26 cellular contexts compared by ENCODE assay signal in the genomic region with DNA sequence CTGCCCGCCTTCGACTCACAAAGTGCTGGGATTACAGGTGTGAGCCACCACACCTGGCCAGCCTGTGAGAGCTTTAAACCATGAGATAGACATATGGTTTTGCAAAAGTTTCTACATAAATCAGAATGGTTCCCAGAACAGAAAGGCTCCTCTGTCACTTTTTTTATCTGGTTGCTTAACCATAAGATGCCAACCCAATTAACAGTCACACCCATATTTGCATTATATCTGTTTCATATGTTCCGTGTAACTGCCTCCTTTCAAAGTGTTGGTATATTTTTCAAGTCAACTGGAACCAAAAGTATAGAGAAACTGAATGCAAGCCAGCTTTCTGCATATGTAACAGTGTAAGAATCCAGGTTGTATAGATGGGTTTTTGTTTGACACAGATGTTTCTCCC.
"Had no signal": no experiment of that assay in that cellular context is flagged by ENCODE, and none has a peak within 500 bp of the region (broad histone marks: within the 10 kb centered on the region; RNA-seq: fewer than 3 reads in every experiment).

No MANE protein-coding gene starts in this region.

- H3K27me3 ChIP-seq: ascending aorta, cardiac muscle cell, Peyer's patch, SJSA1 had no signal

- H3K4me2 ChIP-seq: SK-N-SH had no signal

- H3K9me2 ChIP-seq: SK-N-SH had no signal

- DNase-seq: activated CD4-positive, alpha-beta T cell treated with anti-CD3 and anti-CD28 coated beads for 36 hours; activated CD4-positive, alpha-beta T cell treated with anti-CD3 and anti-CD28 coated beads, Interleukin-2, amount 10 ng/mL, durations not matched to agents 7 days and 5 days; activated CD4-positive, alpha-beta T cell treated with anti-CD3 and anti-CD28 coated beads, Interleukin-2, amount 50 U/mL, for 48 hours; activated CD8-positive, alpha-beta T cell treated with anti-CD3 and anti-CD28 coated beads, Interleukin-2, amount 10 ng/mL, durations not matched to agents 7 days and 5 days; activated gamma-delta T cell; activated naive CD4-positive, alpha-beta T cell treated with Interleukin-2 at 50 U/mL for 16 hours; activated naive CD8-positive, alpha-beta T cell treated with anti-CD3 and anti-CD28 coated beads, Interleukin-2, amount 10 ng/mL, durations not matched to agents 7 days and 5 days; activated T-cell treated with anti-CD3 and anti-CD28 coated beads, Interleukin-2, amount 50 U/mL, for 24 hours; amygdala; NCI-H1105; NCI-H1417 treated with DMSO at 0.1 percent for 48 hours; NCI-H187 treated with DMSO at 0.1 percent for 48 hours; NCI-H2081; NCI-H2171 treated with DMSO at 0.1 percent for 48 hours; NCI-H446; NCI-H510A treated with DMSO at 0.1 percent for 48 hours; NCI-H748 treated with DMSO at 0.1 percent for 48 hours; Peyer's patch; RPMI8226; SHP77 treated with DMSO at 0.1 percent for 48 hours; SK-N-SH had no signal

- H3K27ac ChIP-seq: ascending aorta, cardiac muscle cell, Peyer's patch, SJSA1 had no signal

- H3K9me3 ChIP-seq: ascending aorta, Peyer's patch, SJSA1, SK-N-SH had no signal

- H3K4me3 ChIP-seq: ascending aorta, cardiac muscle cell, Peyer's patch, SJSA1 had no signal

- ATAC-seq: activated CD4-positive, alpha-beta T cell treated with anti-CD3 and anti-CD28 coated beads for 36 hours; activated CD4-positive, CD25-positive, alpha-beta regulatory T cell treated with anti-CD3 and anti-CD28 coated beads, Interleukin-2, amount 50 U/mL, for 24 hours; activated CD8-positive, alpha-beta T cell treated with anti-CD3 and anti-CD28 coated beads, Interleukin-2, amount 10 ng/mL, durations not matched to agents 7 days and 5 days; WTC11 had no signal

- H3K9ac ChIP-seq: SK-N-SH had no signal

- H3K4me1 ChIP-seq: ascending aorta, Peyer's patch, SJSA1 had no signal
